Comparison of ENCODE assay signal across 8 cellular contexts in genomic region chr5:180090098-180090768, GRCh38. TPM values are rescaled to one million over a fixed set of nuclear protein-coding genes. Genes with fewer than 3 reads are reported as not detected.
DNase-seq lines count a peak whose midpoint lies in the region; ATAC-seq and TF ChIP-seq lines count a peak whose summit lies in the region.

No MANE protein-coding gene starts in this region.

- peak overlapping the region; percentile 69 for H3K9ac ChIP-seq in mucosa of stomach (ENCODE audit: low read length)

- peak; percentile 79 for ATAC-seq in esophagus mucosa

- no peaks in the 10 kb centered on the region for H3K9me3 ChIP-seq in mucosa of stomach (ENCODE audit: control insufficient read depth, low read length)

- no peaks in the 10 kb centered on the region for H3K36me3 ChIP-seq in mucosa of stomach (ENCODE audit: control insufficient read depth, insufficient read depth, low read length)

- peaks cover 2% of the 10 kb centered on the region for H3K4me1 ChIP-seq in mucosa of stomach (ENCODE audit: control insufficient read depth, insufficient read depth, low read length)

- DNase-seq in ACHN: peak; percentile 32
- DNase-seq in GM20000 (ENCODE audit: low spot score): peak; percentile 70
- peak; percentile 61 for DNase-seq in NOMO-1 treated with DMSO at 0.1 percent for 48 hours (lab: John Stamatoyannopoulos, UW; ENCODE audit: unreplicated experiment)
- DNase-seq in activated T-cell treated with anti-CD3 and anti-CD28 coated beads for 4 hours: peak; percentile 69
- peak; percentile 45 to 50 for DNase-seq in stimulated activated CD8-positive, alpha-beta memory T cell treated with anti-CD3 and anti-CD28 coated beads, Interleukin-4, amount 100 ng/mL, for 4 hours (ENCODE audit: low read depth in 2 of 2, low spot score in 1 of 2)
- no peak for DNase-seq in NCI-H1048 (lab: John Stamatoyannopoulos, UW)

- in situ Hi-C loops in ACHN (cut with HindIII; ENCODE audit: low pct_ligation_motif_present, low pct_unique_long_range_greater_than_20kb, low sequenced_read_pairs): no loop called here

- TF ChIP-seq CTCF in GM20000 (IDR thresholded peaks at IDR 0.05; ENCODE audit: extremely low read depth, missing control alignments): peak; percentile 59

- H3K27me3 ChIP-seq in mucosa of stomach (ENCODE audit: control insufficient read depth, insufficient read depth, low read length): peaks cover 3% of the 10 kb centered on the region

- H3K4me3 ChIP-seq in mucosa of stomach (ENCODE audit: low read length): peak overlapping the region; percentile 31

RNA-seq across cellular contexts. Expression of gene RNF130, which starts 18.7 kb away (rescaled TPM):
- 13.7 TPM for total RNA-seq in esophagus mucosa
